Comparison of ENCODE assay signal across 2 cellular contexts in the genomic region with DNA sequence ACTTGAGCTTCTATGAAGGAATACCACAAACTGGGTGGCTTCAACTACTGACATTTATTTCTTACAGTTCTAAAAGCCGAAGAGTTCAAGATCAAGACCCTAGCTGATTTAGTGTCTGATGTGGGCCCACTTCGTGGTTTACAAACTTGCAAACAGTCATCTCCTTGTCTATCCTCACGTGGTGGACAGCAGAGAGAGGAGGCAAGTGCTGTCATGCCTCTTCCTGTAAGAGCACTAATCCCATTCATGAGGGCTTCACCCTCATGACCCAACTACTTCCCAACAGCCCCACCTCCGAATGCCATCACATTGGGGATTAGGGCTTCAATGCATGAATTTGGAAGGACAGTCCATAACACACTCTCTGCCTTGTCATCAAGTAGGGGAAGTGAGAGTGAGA.
TF ChIP-seq lines count a peak whose summit lies in the region.

No MANE protein-coding gene starts in this region.

TF ChIP-seq in H1, 55 proteins besides CTCF, POLR2A, EP300 and RAD21:
- TF ChIP-seq JUND (IDR thresholded peaks at IDR 0.05; ENCODE audit: low read length) (no peak), FOSL1 (IDR thresholded peaks at IDR 0.05; ENCODE audit: insufficient read depth, low read depth, low read length) (no peak), TCF12 (IDR thresholded peaks at IDR 0.05; ENCODE audit: low read depth, low read length) (no peak), TAF1 (IDR thresholded peaks at IDR 0.05; ENCODE audit: low read depth, low read length) (no peak), ZNF274 (IDR thresholded peaks at IDR 0.05; ENCODE audit: borderline replicate concordance, extremely low read depth, low read length) (no peak), CEBPB (IDR thresholded peaks at IDR 0.05; ENCODE audit: low read depth, low read length) (no peak), SP4 (IDR thresholded peaks at IDR 0.05; ENCODE audit: low read length) (no peak), SAP30 (IDR thresholded peaks at IDR 0.05; ENCODE audit: insufficient read depth, insufficient replicate concordance, low read length) (no peak), HDAC2 (IDR thresholded peaks at IDR 0.05; ENCODE audit: borderline replicate concordance in 1 of 2, low read depth in 2 of 2, low read length in 2 of 2) (no peak), KDM1A (IDR thresholded peaks at IDR 0.05; ENCODE audit: borderline replicate concordance, low read length) (no peak)
- TF ChIP-seq, protein P1, sequence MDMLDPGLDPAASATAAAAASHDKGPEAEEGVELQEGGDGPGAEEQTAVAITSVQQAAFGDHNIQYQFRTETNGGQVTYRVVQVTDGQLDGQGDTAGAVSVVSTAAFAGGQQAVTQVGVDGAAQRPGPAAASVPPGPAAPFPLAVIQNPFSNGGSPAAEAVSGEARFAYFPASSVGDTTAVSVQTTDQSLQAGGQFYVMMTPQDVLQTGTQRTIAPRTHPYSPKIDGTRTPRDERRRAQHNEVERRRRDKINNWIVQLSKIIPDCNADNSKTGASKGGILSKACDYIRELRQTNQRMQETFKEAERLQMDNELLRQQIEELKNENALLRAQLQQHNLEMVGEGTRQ (IDR thresholded peaks at IDR 0.05; ENCODE audit: low read length), result no peak

TF ChIP-seq in SK-N-SH treated with all-trans-retinoic acid at 6 μM for 48 hours, 23 proteins besides CTCF, POLR2A, EP300 and RAD21 (continued from another document):
- TF ChIP-seq ZFP3 (CRISPR knock-in tag; IDR thresholded peaks at IDR 0.05), result no peak
- no peak for TF ChIP-seq ZFP30 (CRISPR knock-in tag; IDR thresholded peaks at IDR 0.05)
- no peak for TF ChIP-seq BACH2 (CRISPR knock-in tag; IDR thresholded peaks at IDR 0.05; ENCODE audit: borderline replicate concordance)
- TF ChIP-seq ZC3H10 (CRISPR knock-in tag; IDR thresholded peaks at IDR 0.05), result no peak
- TF ChIP-seq ISL1 (CRISPR knock-in tag; IDR thresholded peaks at IDR 0.05), result no peak
- TF ChIP-seq ESRRG (CRISPR knock-in tag; IDR thresholded peaks at IDR 0.05), result no peak
